In genomic region chr20:61290721-61291120, GRCh38 we compare ENCODE assay signal across 9 cellular contexts. TPM values are rescaled to one million over a fixed set of nuclear protein-coding genes. Genes with fewer than 3 reads are reported as not detected.
"Had no signal": no experiment of that assay in that cellular context is flagged by ENCODE, and none has a peak within 500 bp of the region (broad histone marks: within the 10 kb centered on the region; RNA-seq: fewer than 3 reads in every experiment).

No MANE protein-coding gene starts in this region.

- ATAC-seq: GM23338, K562 had no signal

- H3K4me2 ChIP-seq: GM23338 had no signal

- DNase-seq: H9, HCEC 1CT, IMR-90, KG1 had no signal

- FAIRE-seq: H1, H54, K562 had no signal

- H3K4me3 ChIP-seq: GM23338, K562 had no signal

- H2AFZ ChIP-seq: GM23338 had no signal

RNA-seq across cellular contexts. Expression of gene CDH4, which starts 38.7 kb away (rescaled TPM):
- total RNA-seq: HT-29, K562 had no signal
